ENCODE assay signal across 11 cellular contexts in genomic region chr2:124670187-124670586, GRCh38.
"Had no signal": no experiment of that assay in that cellular context is flagged by ENCODE, and none has a peak within 500 bp of the region (broad histone marks: within the 10 kb centered on the region; RNA-seq: fewer than 3 reads in every experiment).

No MANE protein-coding gene starts in this region.

- H3K9me3 ChIP-seq: HAP-1 had no signal

- H2AFZ ChIP-seq: GM23248, GM23338 had no signal

- H3K36me3 ChIP-seq: HAP-1 had no signal

- H3K27ac ChIP-seq: GM23248 had no signal

- FAIRE-seq: H1, H54 had no signal

- H3K4me2 ChIP-seq: GM23338 had no signal

- DNase-seq: GM23248, GOT3, H7, H9, HCEC 1CT, HFFc6 had no signal

- ATAC-seq: GM23338, HCT116 had no signal

- H3K9ac ChIP-seq: GM23248 had no signal

- H3K4me3 ChIP-seq: GM23248, GM23338, HAP-1 had no signal

- H3K4me1 ChIP-seq: HAP-1 had no signal
